Comparison of ENCODE assay signal across 18 cellular contexts in the genomic region with DNA sequence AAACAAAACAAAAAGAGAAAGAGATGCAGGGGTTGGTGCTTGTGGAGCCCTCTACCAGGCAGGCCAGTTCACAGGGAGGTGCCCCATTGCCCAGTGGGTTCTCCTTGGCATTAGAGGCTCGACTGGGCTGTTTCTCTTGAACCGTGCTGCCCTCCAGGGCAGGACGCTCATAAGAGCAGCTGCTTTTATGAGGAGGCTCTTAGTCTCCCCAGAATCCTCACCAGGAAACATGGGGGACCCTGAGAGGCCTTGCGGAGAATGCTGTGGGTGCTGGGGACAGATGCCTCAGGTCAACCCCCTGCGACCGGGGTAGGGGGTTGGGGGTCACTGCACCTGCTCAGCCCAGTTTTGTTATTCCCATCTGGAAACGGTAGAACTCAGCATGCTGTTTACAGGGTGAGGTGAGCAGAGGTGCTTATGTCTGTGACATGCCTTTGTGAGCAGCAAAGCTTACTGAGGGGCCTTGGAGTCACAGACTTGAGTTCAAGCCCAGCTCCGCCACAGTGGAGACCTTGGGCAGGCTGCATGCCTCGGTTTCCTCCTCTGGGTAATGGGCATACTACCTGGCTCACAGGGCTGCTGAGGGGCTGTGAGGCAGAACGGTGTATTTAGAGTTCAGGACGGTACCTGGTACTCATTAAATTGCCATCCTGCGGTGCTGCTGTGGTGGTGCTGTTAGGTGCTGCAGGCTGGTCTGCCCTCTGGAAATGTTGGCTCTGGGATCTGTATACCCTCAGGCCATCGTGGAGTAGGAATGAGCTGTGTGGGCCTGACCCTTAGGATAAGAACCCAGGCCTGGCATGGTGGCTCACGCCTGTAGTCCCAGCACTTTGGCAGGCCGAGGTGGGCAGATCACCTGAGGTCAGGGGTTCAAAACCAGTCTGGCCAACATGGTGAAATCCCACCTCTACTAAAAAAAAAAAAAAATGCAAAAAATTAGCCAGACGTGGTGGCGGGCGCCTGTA. TPM values are rescaled to one million over a fixed set of nuclear protein-coding genes. Genes with fewer than 3 reads are reported as not detected.
DNase-seq lines count a peak whose midpoint lies in the region; ATAC-seq and TF ChIP-seq lines count a peak whose summit lies in the region.
"Had no signal": no experiment of that assay in that cellular context is flagged by ENCODE, and none has a peak within 500 bp of the region (broad histone marks: within the 10 kb centered on the region; RNA-seq: fewer than 3 reads in every experiment).

No MANE protein-coding gene starts in this region.

- no peak for ATAC-seq in stimulated activated naive CD8-positive, alpha-beta T cell treated with anti-CD3 and anti-CD28 coated beads, Interleukin-15, amount 100 ng/mL, for 72 hours
- no peak for ATAC-seq in naive thymus-derived CD4-positive, alpha-beta T cell
- ATAC-seq in upper lobe of right lung (no peak), GM19455 (IDR thresholded peaks at IDR 0.05; ENCODE audit: unreplicated experiment) (no peak)

- H3K27me3 Mint-ChIP-seq in stimulated activated naive CD8-positive, alpha-beta T cell treated with anti-CD3 and anti-CD28 coated beads, Interleukin-15, Interleukin-2, amounts not matched to agents 100 ng/mL and 50 ng/mL, for 24 hours: no peaks in the 10 kb centered on the region
- no peaks in the 10 kb centered on the region for H3K27me3 Mint-ChIP-seq in stimulated activated naive CD8-positive, alpha-beta T cell treated with anti-CD3 and anti-CD28 coated beads, Interleukin-15, amount 100 ng/mL, for 72 hours
- H3K27me3 Mint-ChIP-seq in naive thymus-derived CD4-positive, alpha-beta T cell: no peaks in the 10 kb centered on the region
- H3K27me3 Mint-ChIP-seq: activated CD8-positive, alpha-beta memory T cell treated with anti-CD3 and anti-CD28 coated beads, Interleukin-2, amount 10 ng/mL, durations not matched to agents 7 days and 5 days had no signal

- H3K4me3 ChIP-seq in adrenal gland: no peak overlapping the region
- H3K4me3 ChIP-seq in naive thymus-derived CD4-positive, alpha-beta T cell (ENCODE audit: low read length): no peak overlapping the region
- no peak overlapping the region for H3K4me3 ChIP-seq in upper lobe of right lung
- H3K4me3 ChIP-seq: SJCRH30, thoracic aorta had no signal

- peaks cover 7% of the 10 kb centered on the region for H3K36me3 Mint-ChIP-seq in stimulated activated naive CD8-positive, alpha-beta T cell treated with anti-CD3 and anti-CD28 coated beads, Interleukin-15, Interleukin-2, amounts not matched to agents 100 ng/mL and 50 ng/mL, for 24 hours (ENCODE audit: low read depth)
- H3K36me3 Mint-ChIP-seq in naive thymus-derived CD4-positive, alpha-beta T cell: peaks cover 0 to 11% (median 0%) of the 10 kb centered on the region in 5 donors

- H3K36me3 ChIP-seq in adrenal gland (replicated peaks in 1 of 2) (no peaks in the 10 kb centered on the region), upper lobe of right lung (no peaks in the 10 kb centered on the region)
- peaks cover 0 to under 1% (median 0%) of the 10 kb centered on the region in 3 experiments for H3K36me3 ChIP-seq in naive thymus-derived CD4-positive, alpha-beta T cell (ENCODE audit: control insufficient read depth in 2 of 3, insufficient read depth in 3 of 3, low read length in 3 of 3)
- H3K36me3 ChIP-seq: SJCRH30, thoracic aorta had no signal

- H3K9me3 ChIP-seq in adrenal gland (replicated peaks in 1 of 3) (no peaks in the 10 kb centered on the region), upper lobe of right lung (no peaks in the 10 kb centered on the region)
- H3K9me3 ChIP-seq in naive thymus-derived CD4-positive, alpha-beta T cell (ENCODE audit: control insufficient read depth in 2 of 3, low read length in 3 of 3): no peaks in the 10 kb centered on the region
- H3K9me3 ChIP-seq: SJCRH30, thoracic aorta had no signal

- peak overlapping the region; percentile 45 for H3K27ac Mint-ChIP-seq in stimulated activated naive CD8-positive, alpha-beta T cell treated with anti-CD3 and anti-CD28 coated beads, Interleukin-15, Interleukin-2, amounts not matched to agents 100 ng/mL and 50 ng/mL, for 24 hours
- H3K27ac Mint-ChIP-seq in stimulated activated naive CD8-positive, alpha-beta T cell treated with anti-CD3 and anti-CD28 coated beads, Interleukin-15, amount 100 ng/mL, for 72 hours: peak overlapping the region in 1 of 2 donors; percentile 55
- H3K27ac Mint-ChIP-seq in naive thymus-derived CD4-positive, alpha-beta T cell: peak overlapping the region in 7 of 9 donors; percentile 59 to 97 (median 80)

- POLR2A ChIA-PET in naive thymus-derived CD4-positive, alpha-beta T cell (lab: Charles Lee): interaction anchor here (0.6 to 4.4 kb wide), 5 partner anchors 9 to 72 kb away, joined by 3 to 41 read pairs (median 5); no protein-coding TSS in a partner anchor

- intact Hi-C loops in adrenal gland (cut with DNase I): no loop called here
- intact Hi-C loops in naive thymus-derived CD4-positive, alpha-beta T cell (cut with micrococcal nuclease): loop anchor here in 1 of 2 donors (2.0 kb wide), 1 partner anchor 27 kb away; no protein-coding TSS in a partner anchor
- intact Hi-C loops in upper lobe of right lung (cut with DNase I): no loop called here

- H3K27me3 ChIP-seq in adrenal gland (no peaks in the 10 kb centered on the region), upper lobe of right lung (no peaks in the 10 kb centered on the region)
- no peaks in the 10 kb centered on the region for H3K27me3 ChIP-seq in naive thymus-derived CD4-positive, alpha-beta T cell (ENCODE audit: control insufficient read depth in 2 of 2, insufficient read depth in 2 of 2, low read length in 2 of 2)
- H3K27me3 ChIP-seq: SJCRH30 had no signal

- DNase-seq in stimulated activated naive CD8-positive, alpha-beta T cell treated with anti-CD3 and anti-CD28 coated beads, Interleukin-15, amount 100 ng/mL, for 72 hours: no peak
- DNase-seq in adrenal gland: no peak
- DNase-seq in naive thymus-derived CD4-positive, alpha-beta T cell: no peak
- no peak for DNase-seq in upper lobe of right lung
- no peak for DNase-seq in NCI-H146 (lab: John Stamatoyannopoulos, UW)
- DNase-seq in nucleus accumbens (lab: John Stamatoyannopoulos, UW): no peak
- DNase-seq: activated CD8-positive, alpha-beta memory T cell treated with anti-CD3 and anti-CD28 coated beads, Interleukin-2, amount 10 ng/mL, durations not matched to agents 7 days and 5 days; anterior cingulate cortex; caudate nucleus; GOT3; midbrain; NCI-H1105 treated with DMSO at 0.1 percent for 48 hours; NCI-H526 treated with DMSO at 0.1 percent for 48 hours; retina had no signal

- no peaks in the 10 kb centered on the region for H3K9me3 Mint-ChIP-seq in stimulated activated naive CD8-positive, alpha-beta T cell treated with anti-CD3 and anti-CD28 coated beads, Interleukin-15, Interleukin-2, amounts not matched to agents 100 ng/mL and 50 ng/mL, for 24 hours
- H3K9me3 Mint-ChIP-seq in stimulated activated naive CD8-positive, alpha-beta T cell treated with anti-CD3 and anti-CD28 coated beads, Interleukin-15, amount 100 ng/mL, for 72 hours: no peaks in the 10 kb centered on the region
- H3K9me3 Mint-ChIP-seq in naive thymus-derived CD4-positive, alpha-beta T cell: no peaks in the 10 kb centered on the region

- WGBS in adrenal gland, 4 donors: 86 to 91% (median 89%) methylated on average over 9 to 18 of the region's 18 CpGs

- H3K4me1 ChIP-seq in adrenal gland (replicated peaks in 1 of 2) (peaks cover 46 to 98% of the 10 kb centered on the region in 2 donors), upper lobe of right lung (peaks cover 53% of the 10 kb centered on the region)
- H3K4me1 ChIP-seq in naive thymus-derived CD4-positive, alpha-beta T cell (ENCODE audit: control insufficient read depth in 2 of 2, insufficient read depth in 2 of 2, low read length in 2 of 2): peaks cover 43 to 66% of the 10 kb centered on the region in 2 donors

- no peak for TF ChIP-seq POLR2A in adrenal gland (IDR thresholded peaks at IDR 0.05)

- CTCF ChIA-PET in naive thymus-derived CD4-positive, alpha-beta T cell (lab: Charles Lee): interaction anchor here (0.5 to 1.2 kb wide), 6 partner anchors 22 to 256 kb away, joined by 3 to 4 read pairs (median 4); no protein-coding TSS in a partner anchor

- no peak overlapping the region for H3K4me3 Mint-ChIP-seq in stimulated activated naive CD8-positive, alpha-beta T cell treated with anti-CD3 and anti-CD28 coated beads, Interleukin-15, Interleukin-2, amounts not matched to agents 100 ng/mL and 50 ng/mL, for 24 hours
- H3K4me3 Mint-ChIP-seq in stimulated activated naive CD8-positive, alpha-beta T cell treated with anti-CD3 and anti-CD28 coated beads, Interleukin-15, amount 100 ng/mL, for 72 hours: no peak overlapping the region
- peak overlapping the region in 5 of 10 donors; percentile 21 to 73 (median 59) for H3K4me3 Mint-ChIP-seq in naive thymus-derived CD4-positive, alpha-beta T cell
- H3K4me3 Mint-ChIP-seq: activated CD8-positive, alpha-beta memory T cell treated with anti-CD3 and anti-CD28 coated beads, Interleukin-2, amount 10 ng/mL, durations not matched to agents 7 days and 5 days had no signal

- H3K4me1 Mint-ChIP-seq in stimulated activated naive CD8-positive, alpha-beta T cell treated with anti-CD3 and anti-CD28 coated beads, Interleukin-15, Interleukin-2, amounts not matched to agents 100 ng/mL and 50 ng/mL, for 24 hours (ENCODE audit: low read depth): peaks cover 84% of the 10 kb centered on the region
- H3K4me1 Mint-ChIP-seq in stimulated activated naive CD8-positive, alpha-beta T cell treated with anti-CD3 and anti-CD28 coated beads, Interleukin-15, amount 100 ng/mL, for 72 hours: peaks cover 86% of the 10 kb centered on the region
- H3K4me1 Mint-ChIP-seq in naive thymus-derived CD4-positive, alpha-beta T cell: peaks cover 76 to 91% (median 81%) of the 10 kb centered on the region in 7 donors

- TF ChIP-seq CTCF in adrenal gland (IDR thresholded peaks at IDR 0.05) (no peak), upper lobe of right lung (IDR thresholded peaks at IDR 0.05) (no peak)

- H3K27ac ChIP-seq in adrenal gland (peak overlapping the region in 4 of 5 donors; percentile 8 to 99 (median 77)), upper lobe of right lung (peak overlapping the region; percentile 32)
- H3K27ac ChIP-seq in naive thymus-derived CD4-positive, alpha-beta T cell (ENCODE audit: low read depth, low read length): no peak overlapping the region
- H3K27ac ChIP-seq: SJCRH30, thoracic aorta had no signal

RNA-seq across cellular contexts. Expression of a gene that starts 5.7 kb away (rescaled TPM):
- total RNA-seq in adrenal gland (100 to 1,000 TPM in 1 of 8 donors, 10 to 100 TPM in 7; 74.9 to 110 (median 84.3) TPM), upper lobe of right lung (51.8 TPM)
- 10 to 100 TPM; 24.9 to 54.0 (median 28.2) TPM for polyA plus RNA-seq in adrenal gland
- total RNA-seq in naive thymus-derived CD4-positive, alpha-beta T cell: 10 to 100 TPM; 42.9 to 72.2 (median 58.3) TPM
- polyA plus RNA-seq in naive thymus-derived CD4-positive, alpha-beta T cell: 10 to 100 TPM; 34.4 to 53.5 TPM
